ENCODE assay signal across 10 cellular contexts in the genomic region with DNA sequence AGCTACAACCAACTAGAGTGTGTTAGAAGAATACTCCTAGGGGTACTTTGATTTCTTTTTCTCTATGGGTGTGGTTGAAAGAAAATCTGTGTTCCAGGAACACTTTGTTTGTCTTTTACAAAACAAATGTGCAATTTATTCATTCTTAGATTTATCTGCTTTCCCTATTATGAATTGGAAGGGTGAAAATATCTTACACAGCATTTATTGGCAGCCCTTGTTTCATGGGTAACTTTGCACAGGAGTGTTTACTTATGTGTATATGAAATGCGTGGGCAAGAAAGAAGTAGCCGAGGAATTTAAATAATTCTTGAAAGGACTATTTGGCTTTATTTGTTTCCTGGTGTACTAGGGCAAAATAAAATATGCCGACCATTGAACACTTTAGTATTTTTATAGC.
A peak's percentile ranks its signal among the peaks of the same experiment; 100 is the strongest.
DNase-seq lines count a peak whose midpoint lies in the region; ATAC-seq and TF ChIP-seq lines count a peak whose summit lies in the region.
"Had no signal": no experiment of that assay in that cellular context is flagged by ENCODE, and none has a peak within 500 bp of the region (broad histone marks: within the 10 kb centered on the region; RNA-seq: fewer than 3 reads in every experiment).

No MANE protein-coding gene starts in this region.

- H3K27me3 ChIP-seq in DOHH2 (ENCODE audit: control insufficient read depth, low read length): no peaks in the 10 kb centered on the region

- DNase-seq in SK-N-MC (ENCODE audit: low read depth, low spot score): no peak
- DNase-seq in immature natural killer cell: no peak
- no peak for DNase-seq in GOT3 (lab: John Stamatoyannopoulos, UW)
- no peak for DNase-seq in NCI-H1930 (lab: John Stamatoyannopoulos, UW)
- DNase-seq: activated gamma-delta T cell treated with Interleukin-2 at 50 U/mL for 16 hours, KBM-7, NCI-H2029 had no signal

- H3K4me3 ChIP-seq in DOHH2 (ENCODE audit: low read length): peak overlapping the region; percentile 12; the same call in 1 of the 2 replicates
- peak overlapping the region; percentile 72 for H3K4me3 ChIP-seq in SK-N-MC

- H3K9ac ChIP-seq in SK-N-MC (ENCODE audit: insufficient read length): no peak overlapping the region

- H3K4me3 Mint-ChIP-seq in immature natural killer cell: no peak overlapping the region
- no peak overlapping the region for H3K4me3 Mint-ChIP-seq in stimulated activated memory B cell treated with anti-CD40 and anti-IgM and Interleukin-4, amounts not matched to agents 10 μg/mL and 1 μg/mL and 100 μg/mL, for 72 hours

- H3K36me3 ChIP-seq in DOHH2 (ENCODE audit: control insufficient read depth, low read length) (peaks cover 25% of the 10 kb centered on the region), SK-N-MC (ENCODE audit: insufficient read depth, low read length) (no peaks in the 10 kb centered on the region)

- peaks cover 87% of the 10 kb centered on the region for H3K79me2 ChIP-seq in DOHH2 (ENCODE audit: control insufficient read depth, low read length)

- peaks cover 61 to 70% of the 10 kb centered on the region in 2 donors for H3K4me1 Mint-ChIP-seq in immature natural killer cell
- peaks cover 86% of the 10 kb centered on the region for H3K4me1 Mint-ChIP-seq in stimulated activated memory B cell treated with anti-CD40 and anti-IgM and Interleukin-4, amounts not matched to agents 10 μg/mL and 1 μg/mL and 100 μg/mL, for 72 hours

- H3K27ac ChIP-seq in DOHH2 (ENCODE audit: low read depth, low read length) (no peak overlapping the region), SK-N-MC (peak overlapping the region; percentile 90)

- H3K9me3 ChIP-seq in DOHH2 (ENCODE audit: control insufficient read depth, insufficient read depth, low read length): no peaks in the 10 kb centered on the region
- H3K9me3 ChIP-seq in SK-N-MC (ENCODE audit: low read depth, low read length): no peaks in the 10 kb centered on the region

- H3K36me3 Mint-ChIP-seq in immature natural killer cell: peaks cover 12 to 20% (median 13%) of the 10 kb centered on the region in 3 donors
- peaks cover 72% of the 10 kb centered on the region for H3K36me3 Mint-ChIP-seq in stimulated activated memory B cell treated with anti-CD40 and anti-IgM and Interleukin-4, amounts not matched to agents 10 μg/mL and 1 μg/mL and 100 μg/mL, for 72 hours

- H3K4me2 ChIP-seq in DOHH2 (ENCODE audit: low read length): peak overlapping the region; percentile 28

- no peaks in the 10 kb centered on the region for H4K20me1 ChIP-seq in DOHH2 (ENCODE audit: control insufficient read depth, insufficient read depth, low read depth, low read length)

- no peak for TF ChIP-seq CTCF in DOHH2 (IDR thresholded peaks at IDR 0.05; ENCODE audit: low read depth, low read length, poor library complexity, severe bottlenecking)

- no peak for ATAC-seq in stimulated activated memory B cell treated with anti-CD40 and anti-IgM and Interleukin-4, amounts not matched to agents 10 μg/mL and 1 μg/mL and 100 μg/mL, for 72 hours
- no peak for ATAC-seq in HG03108 (IDR thresholded peaks at IDR 0.05; ENCODE audit: unreplicated experiment)

- no peaks in the 10 kb centered on the region for H3K9me2 ChIP-seq in DOHH2 (replicated peaks; ENCODE audit: control insufficient read depth, low read length)

- peaks cover 2 to 15% (median 14%) of the 10 kb centered on the region in 3 donors for H3K27me3 Mint-ChIP-seq in immature natural killer cell (ENCODE audit: low read depth in 3 of 3)
- H3K27me3 Mint-ChIP-seq in stimulated activated memory B cell treated with anti-CD40 and anti-IgM and Interleukin-4, amounts not matched to agents 10 μg/mL and 1 μg/mL and 100 μg/mL, for 72 hours: no peaks in the 10 kb centered on the region

- H3K4me1 ChIP-seq in DOHH2 (ENCODE audit: control insufficient read depth, low read length): peaks cover 100% of the 10 kb centered on the region

- H3K9me3 Mint-ChIP-seq in immature natural killer cell: no peaks in the 10 kb centered on the region
- peaks cover 3% of the 10 kb centered on the region for H3K9me3 Mint-ChIP-seq in stimulated activated memory B cell treated with anti-CD40 and anti-IgM and Interleukin-4, amounts not matched to agents 10 μg/mL and 1 μg/mL and 100 μg/mL, for 72 hours

- H3K27ac Mint-ChIP-seq in immature natural killer cell: peak overlapping the region in 5 of 6 donors; percentile 26 to 94 (median 61)
- H3K27ac Mint-ChIP-seq in stimulated activated memory B cell treated with anti-CD40 and anti-IgM and Interleukin-4, amounts not matched to agents 10 μg/mL and 1 μg/mL and 100 μg/mL, for 72 hours: peak overlapping the region; percentile 98

- peaks cover 7% of the 10 kb centered on the region for H3F3A ChIP-seq in DOHH2 (ENCODE audit: control insufficient read depth, insufficient read depth)
